Comparison of ENCODE assay signal across 7 cellular contexts in genomic region chr6:116561377-116562018, GRCh38. TPM values are rescaled to one million over a fixed set of nuclear protein-coding genes. Genes with fewer than 3 reads are reported as not detected.
DNase-seq lines count a peak whose midpoint lies in the region; ATAC-seq and TF ChIP-seq lines count a peak whose summit lies in the region.

No MANE protein-coding gene starts in this region.

- H3K4me3 ChIP-seq in coronary artery (peak overlapping the region; percentile 36), lower leg skin (ENCODE audit: low read depth, poor library complexity, severe bottlenecking) (no peak overlapping the region)

- no peak overlapping the region for H3K27ac ChIP-seq in coronary artery

- ATAC-seq in HG02981 (IDR thresholded peaks at IDR 0.05; ENCODE audit: unreplicated experiment) = peak; percentile 53

- TF ChIP-seq POLR2A in lower leg skin (IDR thresholded peaks at IDR 0.05) = no peak

- WGBS in lower leg skin, 2 donors = 40% methylated on average over 9 of the region's 9 CpGs

- TF ChIP-seq CTCF in GM12873 (IDR thresholded peaks at IDR 0.05; ENCODE audit: insufficient read depth, low read depth, low read length, missing control alignments) (peak; percentile 88), coronary artery (IDR thresholded peaks at IDR 0.05) (peak; percentile 83), lower leg skin (IDR thresholded peaks at IDR 0.05) (no peak)

- intact Hi-C loops in lower leg skin (cut with DNase I; ENCODE audit: low total_unique reads) = no loop called here

- DNase-seq in NCI-H2227 (lab: John Stamatoyannopoulos, UW; ENCODE audit: unreplicated experiment) (peak; percentile 67), coronary artery (ENCODE audit: low spot score) (peak; percentile 79), lower leg skin (ENCODE audit: low spot score in 2 of 2) (peak; percentile 80 to 94)
- peak; percentile 39 for DNase-seq in activated CD4-positive, alpha-beta T cell treated with anti-CD3 and anti-CD28 coated beads for 1 hour
- peak in 2 of 3 experiments; percentile 48 to 63 for DNase-seq in stimulated activated CD4-positive, alpha-beta T cell treated with anti-CD3 and anti-CD28 coated beads, TNF-alpha, amount 100 ng/mL, for 24 hours (ENCODE audit: low read depth in 3 of 3)

RNA-seq across cellular contexts. Expression of gene CALHM4, which starts 7.9 kb away (rescaled TPM):
- total RNA-seq in lower leg skin = 1 to 10 TPM in 1 of 4 donors, not detected in 3; 4.5 TPM

RNA-seq across cellular contexts. Expression of gene RWDD1, which starts 9.8 kb away (rescaled TPM):
- total RNA-seq in lower leg skin = 10 to 100 TPM; 21.9 to 37.1 (median 30.5) TPM

RNA-seq across cellular contexts. Expression of gene TRAPPC3L, which starts 16.0 kb away (rescaled TPM):
- not detected for total RNA-seq in lower leg skin

RNA-seq across cellular contexts. Expression of gene CALHM5, which starts 50.1 kb away (rescaled TPM):
- 1 to 10 TPM in 3 of 4 donors, under 1 TPM in 1; 0.34 to 3.9 (median 1.7) TPM for total RNA-seq in lower leg skin

RNA-seq across cellular contexts. Expression of gene RSPH4A, which starts 54.8 kb away (rescaled TPM):
- total RNA-seq in lower leg skin = under 1 TPM in 3 of 4 donors, not detected in 1; 0.19 to 0.68 (median 0.34) TPM

Comparison
In these comparisons a context has a peak if more than half of its experiments do, and no peak if none do; other contexts are left out.
1. CTCF ChIP-seq: peak in GM12873 (single experiment) and coronary artery (single experiment); none in lower leg skin (0 of 3).
2. Peak in every context shown above with its lines, with median percentiles within 50 percentile points of each other: DNase-seq.